In genomic region chr11:80103149-80103859, GRCh38 we compare ENCODE assay signal across 13 cellular contexts.
DNase-seq lines count a peak whose midpoint lies in the region; ATAC-seq and TF ChIP-seq lines count a peak whose summit lies in the region.
"Had no signal": no experiment of that assay in that cellular context is flagged by ENCODE, and none has a peak within 500 bp of the region (broad histone marks: within the 10 kb centered on the region; RNA-seq: fewer than 3 reads in every experiment).

No MANE protein-coding gene starts in this region.

- peak; percentile 35 for DNase-seq in H4 (ENCODE audit: low spot score)
- peak; percentile 75 for DNase-seq in fibroblast of the aortic adventitia (ENCODE audit: low read depth)
- peak; percentile 41 for DNase-seq in smooth muscle cell of the brain vasculature (ENCODE audit: low read depth, low spot score)
- no peak for DNase-seq in NCI-H524 (lab: John Stamatoyannopoulos, UW)
- DNase-seq in GM19238 (ENCODE audit: insufficient read length, low spot score), result no peak
- DNase-seq: activated CD4-positive, alpha-beta T cell treated with anti-CD3 and anti-CD28 coated beads for 48 hours; activated gamma-delta T cell treated with Interleukin-2 at 50 U/mL for 16 hours; DND-41; Karpas-422; midbrain had no signal

- ATAC-seq in SK-N-SH treated with all-trans-retinoic acid at 6 μM for 48 hours (peak; percentile 96), GM19455 (IDR thresholded peaks at IDR 0.05; ENCODE audit: unreplicated experiment) (no peak)

- no peak for TF ChIP-seq CTCF in fibroblast of the aortic adventitia (IDR thresholded peaks at IDR 0.05; ENCODE audit: insufficient read depth, low read length)

- H3K4me3 ChIP-seq in fibroblast of the aortic adventitia (ENCODE audit: low read depth, low read length), result no peak overlapping the region
- H3K4me3 ChIP-seq: right atrium auricular region had no signal

TF ChIP-seq in SK-N-SH treated with all-trans-retinoic acid at 6 μM for 48 hours, 23 proteins besides CTCF, POLR2A, EP300 and RAD21:
- TF ChIP-seq TOX (CRISPR knock-in tag; IDR thresholded peaks at IDR 0.05; ENCODE audit: borderline replicate concordance) (0 out of 2 replicates have a peak, but pooled peaks have one; percentile 23), PATZ1 (CRISPR knock-in tag; IDR thresholded peaks at IDR 0.05; ENCODE audit: borderline replicate concordance) (no peak)

Comparison
In these comparisons a context has a peak if more than half of its experiments do, and no peak if none do; other contexts are left out.
1. DNase-seq: peak in H4 (single experiment), fibroblast of the aortic adventitia (single experiment) and smooth muscle cell of the brain vasculature (single experiment); none in NCI-H524 (0 of 2) and GM19238 (single experiment).